ENCODE assay signal across 25 cellular contexts in genomic region chr11:122872046-122872445, GRCh38. TPM values are rescaled to one million over a fixed set of nuclear protein-coding genes. Genes with fewer than 3 reads are reported as not detected.
"Had no signal": no experiment of that assay in that cellular context is flagged by ENCODE, and none has a peak within 500 bp of the region (broad histone marks: within the 10 kb centered on the region; RNA-seq: fewer than 3 reads in every experiment).

No MANE protein-coding gene starts in this region.

- H3K36me3 ChIP-seq: transverse colon had no signal

- H3K4me3 Mint-ChIP-seq: activated B cell treated with CpG ODN at 0.5 μM for 24 hours; activated CD4-positive, alpha-beta T cell treated with anti-CD3 and anti-CD28 coated beads for 36 hours; activated naive CD8-positive, alpha-beta T cell; immature natural killer cell; naive thymus-derived CD4-positive, alpha-beta T cell had no signal

- H3K4me1 ChIP-seq: spleen, testis, transverse colon had no signal

- H3K27me3 Mint-ChIP-seq: activated CD4-positive, alpha-beta T cell treated with anti-CD3 and anti-CD28 coated beads for 36 hours; activated naive CD8-positive, alpha-beta T cell had no signal

- H3K4me3 ChIP-seq: spleen, testis, transverse colon had no signal

- H3K27ac Mint-ChIP-seq: activated B cell treated with CpG ODN at 0.5 μM for 24 hours; activated CD4-positive, alpha-beta T cell treated with anti-CD3 and anti-CD28 coated beads for 36 hours had no signal

- ATAC-seq: activated CD4-positive, alpha-beta T cell treated with anti-CD3 and anti-CD28 coated beads for 36 hours; naive thymus-derived CD4-positive, alpha-beta T cell; right cardiac atrium had no signal

- H3K9me3 Mint-ChIP-seq: activated B cell treated with CpG ODN at 0.5 μM for 24 hours; immature natural killer cell; naive thymus-derived CD4-positive, alpha-beta T cell had no signal

- H3K27me3 ChIP-seq: spleen, testis, transverse colon had no signal

- DNase-seq: activated B cell treated with CpG ODN at 0.5 μM for 24 hours; activated CD4-positive, alpha-beta T cell treated with anti-CD3 and anti-CD28 coated beads for 36 hours; activated CD8-positive, alpha-beta memory T cell treated with anti-CD3 and anti-CD28 coated beads for 24 hours; activated effector memory CD4-positive, alpha-beta T cell treated with Interleukin-2 at 50 U/mL for 16 hours; activated naive CD4-positive, alpha-beta T cell treated with Interleukin-2 at 50 U/mL for 16 hours; amniotic stem cell; caudate nucleus; head of caudate nucleus; hippocampal formation; immature natural killer cell; midbrain; naive thymus-derived CD4-positive, alpha-beta T cell; posterior cingulate gyrus; right cardiac atrium; spleen; stimulated activated CD4-positive, alpha-beta T cell treated with anti-CD3 and anti-CD28 coated beads, Interleukin-2, amount 100 ng/mL, for 48 hours; stimulated activated naive CD4-positive, alpha-beta T cell treated with Interleukin-2 at 50 U/mL for 16 hours; T-helper 2 cell; testis; transverse colon had no signal

- H3K9me3 ChIP-seq: spleen, testis, transverse colon had no signal

- H3K27ac ChIP-seq: spleen, testis, transverse colon had no signal

RNA-seq across cellular contexts. Expression of gene CRTAM, which starts 33.7 kb away (rescaled TPM):
- total RNA-seq: activated B cell treated with CpG ODN at 0.5 μM for 24 hours, astrocyte, endothelial cell of umbilical vein, fibroblast of villous mesenchyme, kidney epithelial cell had no signal
